25 cellular contexts compared by ENCODE assay signal in genomic region chr20:19004975-19005374, GRCh38.
DNase-seq lines count a peak whose midpoint lies in the region; FAIRE-seq and TF ChIP-seq lines count a peak whose summit lies in the region.
"Had no signal": no experiment of that assay in that cellular context is flagged by ENCODE, and none has a peak within 500 bp of the region (broad histone marks: within the 10 kb centered on the region; RNA-seq: fewer than 3 reads in every experiment).

No MANE protein-coding gene starts in this region.

- H3K9me3 ChIP-seq in BLaER1 (no peaks in the 10 kb centered on the region), H9 (ENCODE audit: control insufficient read depth, low read depth, low read length) (no peaks in the 10 kb centered on the region), H1 (ENCODE audit: insufficient read depth in 2 of 2, low read depth in 1 of 2, low read length in 1 of 2) (no peaks in the 10 kb centered on the region), kidney (ENCODE audit: control insufficient read depth in 1 of 2, low read length in 2 of 2) (no peaks in the 10 kb centered on the region)
- H3K9me3 ChIP-seq in BLaER1 treated with 17β-estradiol and CSF1 and Interleukin-3, amounts not matched to agents 10 nM and 100 nM (replicated peaks in 1 of 11), result no peaks in the 10 kb centered on the region
- H3K9me3 ChIP-seq: BE2C, Caco-2 had no signal

- no peaks in the 10 kb centered on the region for H3K23me2 ChIP-seq in H9 (ENCODE audit: insufficient read length, low read depth, low read length, poor library complexity, severe bottlenecking)
- H3K23me2 ChIP-seq in H1 (ENCODE audit: low read depth, low read length), result no peaks in the 10 kb centered on the region

- H3K4me2 ChIP-seq in BLaER1, result peak overlapping the region; percentile 64
- peak overlapping the region in 9 of 11 experiments; percentile 18 to 75 (median 53); a peak in 16 of 22 replicates for H3K4me2 ChIP-seq in BLaER1 treated with 17β-estradiol and CSF1 and Interleukin-3, amounts not matched to agents 10 nM and 100 nM
- H3K4me2 ChIP-seq in H9 (ENCODE audit: insufficient read depth, insufficient read length, low read length), result no peak overlapping the region
- no peak overlapping the region for H3K4me2 ChIP-seq in H1 (ENCODE audit: insufficient read depth in 1 of 2, low read depth in 2 of 2, low read length in 2 of 2)

- H3K4me3 ChIP-seq in BLaER1 (no peak overlapping the region), H1 (ENCODE audit: extremely low read depth in 1 of 4, insufficient read depth in 2 of 4, low read depth in 3 of 4, low read length in 4 of 4) (no peak overlapping the region), kidney (ENCODE audit: low read length in 2 of 2) (no peak overlapping the region)
- H3K4me3 ChIP-seq in BLaER1 treated with 17β-estradiol and CSF1 and Interleukin-3, amounts not matched to agents 10 nM and 100 nM, result no peak overlapping the region
- H3K4me3 ChIP-seq: GM12878 had no signal

- H4K20me1 ChIP-seq in BLaER1 (no peaks in the 10 kb centered on the region), H9 (ENCODE audit: control insufficient read depth, insufficient read depth, insufficient read length) (no peaks in the 10 kb centered on the region), H1 (replicated peaks in 1 of 2; ENCODE audit: control insufficient read depth in 1 of 2, insufficient read depth in 2 of 2, low read length in 2 of 2) (no peaks in the 10 kb centered on the region)
- no peaks in the 10 kb centered on the region for H4K20me1 ChIP-seq in BLaER1 treated with 17β-estradiol and CSF1 and Interleukin-3, amounts not matched to agents 10 nM and 100 nM

- peaks cover 0 to 5% of the 10 kb centered on the region in 2 experiments; a peak in 3 of 4 replicates for H3K4me1 Mint-ChIP-seq in H9
- no peaks in the 10 kb centered on the region for H3K4me1 Mint-ChIP-seq in T-helper 2 cell treated with Interferon-gamma antibody and Interleukin-4, amounts not matched to agents 5 μg/mL and 100 μg/mL, for 36 hours (ENCODE audit: low read depth)
- H3K4me1 Mint-ChIP-seq: CD4-positive, alpha-beta memory T cell; CD4-positive, CD25-positive, alpha-beta regulatory T cell had no signal

- H4K5ac ChIP-seq in H9 (ENCODE audit: insufficient read length, low read depth, low read length) (no peak overlapping the region), H1 (ENCODE audit: insufficient read length, low read depth, low read length) (no peak overlapping the region)

- FAIRE-seq in H1 (lab: Jason Lieb, UNC) (no peak), kidney (lab: Jason Lieb, UNC) (no peak)
- FAIRE-seq: A204.1, D721Med, GM12878, GM12892, GM18507 had no signal

- H3T11ph ChIP-seq in H9 (ENCODE audit: low read length), result no peak overlapping the region

- no peak overlapping the region for H2AFZ ChIP-seq in H9 (ENCODE audit: low read length)
- H2AFZ ChIP-seq in H1 (ENCODE audit: low read length), result 0 out of 2 replicates have a peak overlapping the region, but pooled peaks have one; percentile 2

- H2BK20ac ChIP-seq in H9 (ENCODE audit: low read depth, low read length, poor library complexity, severe bottlenecking), result no peak overlapping the region
- no peak overlapping the region for H2BK20ac ChIP-seq in H1 (ENCODE audit: low read length)

- H3K14ac ChIP-seq in H9 (ENCODE audit: insufficient read depth, low read length) (no peak overlapping the region), H1 (ENCODE audit: insufficient read length) (no peak overlapping the region)

- no peaks in the 10 kb centered on the region for H3K9me3 Mint-ChIP-seq in H9
- H3K9me3 Mint-ChIP-seq in T-helper 2 cell treated with Interferon-gamma antibody and Interleukin-4, amounts not matched to agents 5 μg/mL and 100 μg/mL, for 36 hours, result no peaks in the 10 kb centered on the region
- H3K9me3 Mint-ChIP-seq: CD14-positive monocyte had no signal

- H4K8ac ChIP-seq in H9 (replicated peaks; ENCODE audit: insufficient read length, low read depth, low read length) (no peak overlapping the region), H1 (ENCODE audit: extremely low read depth, insufficient read depth, low read length) (no peak overlapping the region)

- H3K56ac ChIP-seq in H9 (ENCODE audit: insufficient read length, low read depth, low read length), result no peak overlapping the region
- no peak overlapping the region for H3K56ac ChIP-seq in H1 (replicated peaks; ENCODE audit: insufficient read length, low read depth, low read length)

- intact Hi-C loops in kidney (cut with DNase I), result no loop called here

- H2BK15ac ChIP-seq in H9 (ENCODE audit: low read depth, low read length), result no peak overlapping the region
- H2BK15ac ChIP-seq in H1 (ENCODE audit: low read length), result no peak overlapping the region

- H3K4me3 Mint-ChIP-seq in H9, result no peak overlapping the region
- H3K4me3 Mint-ChIP-seq in T-helper 2 cell treated with Interferon-gamma antibody and Interleukin-4, amounts not matched to agents 5 μg/mL and 100 μg/mL, for 36 hours, result no peak overlapping the region
- H3K4me3 Mint-ChIP-seq: CD14-positive monocyte; CD4-positive, CD25-positive, alpha-beta regulatory T cell had no signal

- H3K9ac ChIP-seq in BLaER1, result peak overlapping the region; percentile 20; the same call in 1 of the 2 replicates
- H3K9ac ChIP-seq in BLaER1 treated with 17β-estradiol and CSF1 and Interleukin-3, amounts not matched to agents 10 nM and 100 nM, result no peak overlapping the region
- no peak overlapping the region for H3K9ac ChIP-seq in H9 (ENCODE audit: extremely low read depth, insufficient read length, low read length)
- H3K9ac ChIP-seq in H1 (replicated peaks in 1 of 4; ENCODE audit: extremely low read depth in 1 of 4, low read depth in 3 of 4, low read length in 3 of 4), result no peak overlapping the region
- H3K9ac ChIP-seq in kidney (ENCODE audit: low read length in 2 of 2), result no peak overlapping the region

- no CpG with 5 or more reads among the region's 6 CpGs for WGBS in H9 (ENCODE audit: extremely low coverage, insufficient read length, low lambda C conversion rate)
- WGBS in H1 (ENCODE audit: extremely low coverage in 1 of 2, insufficient coverage in 1 of 2, insufficient read length in 1 of 2, insufficient replicate concordance in 2 of 2, low coverage in 1 of 2, low lambda C conversion rate in 2 of 2, missing lambda C conversion rate in 1 of 2), 2 experiments, result 92% methylated on average over 6 of the region's 6 CpGs; no CpG with 5 or more reads in 1 of the 2 experiments

- DNase-seq in H9, result peak; percentile 35
- DNase-seq in H1 (ENCODE audit: low read depth in 1 of 2, low spot score in 2 of 2), result no peak
- no peak for DNase-seq in kidney
- no peak for DNase-seq in T-helper 2 cell treated with Interferon-gamma antibody and Interleukin-4, amounts not matched to agents 5 μg/mL and 100 μg/mL, for 36 hours (ENCODE audit: low spot score)
- DNase-seq in DMS79 treated with DMSO at 0.1 percent for 48 hours (lab: John Stamatoyannopoulos, UW), result no peak
- no peak for DNase-seq in NCI-H1105 treated with DMSO at 0.1 percent for 48 hours (lab: John Stamatoyannopoulos, UW)
- DNase-seq: 8988T; ACHN; BE2C; C1 segment of cervical spinal cord; Caco-2; Calu3; CD4-positive, alpha-beta memory T cell; CD4-positive, CD25-positive, alpha-beta regulatory T cell; DND-41; EL; GDM1 had no signal

- no peak overlapping the region for H2BK5ac ChIP-seq in H9 (ENCODE audit: insufficient read length, low read length)
- H2BK5ac ChIP-seq in H1 (ENCODE audit: low read depth, low read length), result no peak overlapping the region

- H3K18ac ChIP-seq in H9 (ENCODE audit: insufficient read length, low read depth, low read length) (no peak overlapping the region), H1 (ENCODE audit: extremely low read depth, low read length) (no peak overlapping the region)

- no peak for TF ChIP-seq POLR2A in H1 (IDR thresholded peaks at IDR 0.05; ENCODE audit: control extremely low read depth in 1 of 2, low read depth in 2 of 2, low read length in 2 of 2)

- H4K91ac ChIP-seq in H9 (ENCODE audit: insufficient read length, low read depth, low read length) (no peak overlapping the region), H1 (replicated peaks; ENCODE audit: insufficient read length, low read length) (no peak overlapping the region)

- H3K27ac ChIP-seq in BLaER1 (no peak overlapping the region), H9 (ENCODE audit: insufficient read length, low read depth, low read length) (no peak overlapping the region), H1 (ENCODE audit: low read depth, low read length) (no peak overlapping the region), kidney (ENCODE audit: low read depth in 2 of 2, low read length in 2 of 2) (no peak overlapping the region)
- no peak overlapping the region for H3K27ac ChIP-seq in BLaER1 treated with 17β-estradiol and CSF1 and Interleukin-3, amounts not matched to agents 10 nM and 100 nM

- H3K27me3 Mint-ChIP-seq in H9 (ENCODE audit: low read depth), result peaks cover 2% of the 10 kb centered on the region
- no peaks in the 10 kb centered on the region for H3K27me3 Mint-ChIP-seq in T-helper 2 cell treated with Interferon-gamma antibody and Interleukin-4, amounts not matched to agents 5 μg/mL and 100 μg/mL, for 36 hours (ENCODE audit: low read depth)
- H3K27me3 Mint-ChIP-seq: CD4-positive, CD25-positive, alpha-beta regulatory T cell had no signal

- H2AK5ac ChIP-seq in H9 (ENCODE audit: insufficient read length, low read length), result no peak overlapping the region
- H2AK5ac ChIP-seq in H1 (ENCODE audit: low read depth, low read length), result no peak overlapping the region

- H2BK120ac ChIP-seq in H9 (ENCODE audit: low read depth, low read length, poor library complexity, severe bottlenecking) (no peak overlapping the region), H1 (replicated peaks; ENCODE audit: low read depth, low read length) (no peak overlapping the region)

- TF ChIP-seq RAD21 in H1 (IDR thresholded peaks at IDR 0.05 in 1 of 2, conservative IDR thresholded peaks at IDR 0.05 in 1 of 2; ENCODE audit: low read depth in 2 of 2, low read length in 2 of 2), result no peak

- H3K79me1 ChIP-seq in H9 (ENCODE audit: insufficient read depth, low read depth, low read length, poor library complexity, severe bottlenecking), result no peaks in the 10 kb centered on the region
- no peaks in the 10 kb centered on the region for H3K79me1 ChIP-seq in H1 (ENCODE audit: low read depth, low read length)

- H3K27me3 ChIP-seq in BLaER1 (no peaks in the 10 kb centered on the region), H9 (ENCODE audit: insufficient read depth, low read length) (no peaks in the 10 kb centered on the region), H1 (replicated peaks in 1 of 4; ENCODE audit: control insufficient read depth in 3 of 4, extremely low read depth in 1 of 4, insufficient read depth in 3 of 4, low read length in 3 of 4) (no peaks in the 10 kb centered on the region)
- H3K27me3 ChIP-seq in BLaER1 treated with 17β-estradiol and CSF1 and Interleukin-3, amounts not matched to agents 10 nM and 100 nM, result no peaks in the 10 kb centered on the region
- H3K27me3 ChIP-seq: BE2C had no signal

- POLR2A ChIA-PET in H1 (lab: Charles Lee; ENCODE audit: partially characterized antibody), result no interaction called here

- no peak for TF ChIP-seq EP300 in H1 (IDR thresholded peaks at IDR 0.05; ENCODE audit: borderline replicate concordance in 1 of 2, low read depth in 2 of 2, low read length in 2 of 2)

- H3K23ac ChIP-seq in H9 (ENCODE audit: insufficient read length, low read depth, low read length) (no peak overlapping the region), H1 (ENCODE audit: insufficient read length) (no peak overlapping the region)

- no peak for TF ChIP-seq CTCF in H9 (conservative IDR thresholded peaks at IDR 0.05)
- TF ChIP-seq CTCF in H1 (IDR thresholded peaks at IDR 0.05; ENCODE audit: control extremely low read depth in 1 of 3, insufficient read depth in 1 of 3, low read depth in 1 of 3, low read length in 3 of 3), result no peak
- TF ChIP-seq CTCF in kidney (IDR thresholded peaks at IDR 0.05; ENCODE audit: borderline replicate concordance, extremely low read depth, insufficient read depth), result no peak

- H2BK12ac ChIP-seq in H9 (ENCODE audit: insufficient read length, low read depth, low read length) (no peak overlapping the region), H1 (ENCODE audit: low read depth, low read length) (no peak overlapping the region)

- H3K79me2 ChIP-seq in H9 (ENCODE audit: insufficient read depth, low read length) (no peaks in the 10 kb centered on the region), H1 (ENCODE audit: control insufficient read depth in 1 of 2, insufficient read depth in 2 of 2, low read length in 2 of 2) (no peaks in the 10 kb centered on the region)

- H3K36me3 Mint-ChIP-seq in H9 (ENCODE audit: insufficient read depth in 1 of 3, low read depth in 3 of 3), result no peaks in the 10 kb centered on the region
- H3K36me3 Mint-ChIP-seq in T-helper 2 cell treated with Interferon-gamma antibody and Interleukin-4, amounts not matched to agents 5 μg/mL and 100 μg/mL, for 36 hours (ENCODE audit: low read depth), result no peaks in the 10 kb centered on the region
- H3K36me3 Mint-ChIP-seq: CD14-positive monocyte; CD4-positive, alpha-beta memory T cell; CD4-positive, CD25-positive, alpha-beta regulatory T cell had no signal

- no peak overlapping the region for H3K27ac Mint-ChIP-seq in H9
- H3K27ac Mint-ChIP-seq in T-helper 2 cell treated with Interferon-gamma antibody and Interleukin-4, amounts not matched to agents 5 μg/mL and 100 μg/mL, for 36 hours, result no peak overlapping the region
- H3K27ac Mint-ChIP-seq: CD4-positive, alpha-beta memory T cell; CD4-positive, CD25-positive, alpha-beta regulatory T cell had no signal

- H3K4me1 ChIP-seq in BLaER1 (peaks cover 22% of the 10 kb centered on the region), H9 (ENCODE audit: insufficient read depth, low read length) (no peaks in the 10 kb centered on the region), H1 (replicated peaks in 1 of 4; ENCODE audit: control insufficient read depth in 3 of 4, insufficient read depth in 4 of 4, low read length in 3 of 4) (no peaks in the 10 kb centered on the region), kidney (ENCODE audit: control insufficient read depth in 1 of 2, insufficient read depth in 1 of 2, low read depth in 1 of 2, low read length in 2 of 2) (no peaks in the 10 kb centered on the region)
- H3K4me1 ChIP-seq in BLaER1 treated with 17β-estradiol and CSF1 and Interleukin-3, amounts not matched to agents 10 nM and 100 nM, result peaks cover 0 to 23% (median 20%) of the 10 kb centered on the region in 10 experiments; a peak in 15 of 20 replicates
- H3K4me1 ChIP-seq: BE2C, Caco-2 had no signal

- CTCF ChIA-PET in H1 (lab: Charles Lee; ENCODE audit: partially characterized antibody), result interaction anchor here (2.3 kb wide), 1 partner anchor 20 kb away, joined by 8 read pairs; no protein-coding TSS in a partner anchor

- H3K4ac ChIP-seq in H9 (ENCODE audit: low read depth, low read length), result no peak overlapping the region
- H3K4ac ChIP-seq in H1 (replicated peaks; ENCODE audit: insufficient read length, low read depth, low read length), result no peak overlapping the region

- H3K36me3 ChIP-seq in BLaER1 (no peaks in the 10 kb centered on the region), H1 (ENCODE audit: control insufficient read depth in 2 of 4, insufficient read depth in 4 of 4, low read length in 3 of 4) (no peaks in the 10 kb centered on the region), kidney (ENCODE audit: control insufficient read depth in 1 of 2, insufficient read depth in 2 of 2, low read length in 2 of 2) (no peaks in the 10 kb centered on the region)
- H3K36me3 ChIP-seq in BLaER1 treated with 17β-estradiol and CSF1 and Interleukin-3, amounts not matched to agents 10 nM and 100 nM, result no peaks in the 10 kb centered on the region
- H3K36me3 ChIP-seq: BE2C had no signal

Comparison
In these comparisons a context has a peak if more than half of its experiments do, and no peak if none do; other contexts are left out.
1. H3K4me2 ChIP-seq: peak in BLaER1 (single experiment) and BLaER1 treated with 17β-estradiol and CSF1 and Interleukin-3, amounts not matched to agents 10 nM and 100 nM (9 of 11); none in H9 (single experiment) and H1 (0 of 2).